ENCODE assay signal across 1 cellular context in the genomic region with DNA sequence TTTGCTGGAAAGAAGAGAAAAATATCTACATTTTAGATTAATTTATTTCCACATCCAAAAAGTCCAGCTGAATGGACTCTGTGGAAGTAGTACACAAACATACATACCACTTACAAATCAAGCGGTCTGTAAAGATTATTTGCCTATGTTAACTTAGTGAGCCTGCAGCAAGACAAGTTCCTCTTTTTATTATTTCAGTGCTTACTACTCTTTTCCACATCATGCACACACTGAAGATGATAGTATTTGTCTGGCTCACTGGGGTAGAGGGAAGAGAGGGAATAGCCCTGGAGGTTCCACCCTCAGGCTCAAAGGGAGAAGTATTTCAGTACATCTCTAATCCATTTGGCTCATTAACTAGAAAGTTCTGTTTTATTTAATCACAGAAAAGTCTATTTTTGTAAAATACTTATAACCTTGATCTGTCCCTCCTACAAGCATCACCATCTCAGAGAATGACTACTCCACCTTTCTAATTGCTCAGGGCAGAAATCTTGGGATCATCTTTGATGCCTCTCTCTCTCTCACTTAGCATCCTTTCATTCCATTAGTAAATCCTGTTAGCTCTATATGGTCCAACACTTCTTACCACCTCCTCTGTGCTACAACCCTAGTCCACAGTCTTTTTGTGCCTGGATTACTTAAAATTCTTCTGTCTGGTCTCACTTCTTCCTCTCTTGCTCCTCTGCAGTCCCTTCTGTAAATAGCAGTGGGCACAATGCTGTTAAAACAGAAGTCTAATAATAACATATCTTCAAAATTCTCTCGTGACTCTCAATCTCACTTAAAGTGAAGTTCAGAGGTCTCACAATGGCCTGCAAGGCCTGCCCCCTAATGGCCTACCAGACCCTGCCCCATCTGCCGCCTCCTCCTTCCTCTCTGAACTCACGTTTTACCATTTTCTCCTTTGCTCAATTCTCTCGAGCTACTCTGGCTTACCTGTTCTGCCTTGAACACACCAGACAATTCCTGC.
TF ChIP-seq lines count a peak whose summit lies in the region.

No MANE protein-coding gene starts in this region.

TF ChIP-seq in GM23338, 12 proteins besides CTCF, POLR2A, EP300 and RAD21 (continued from another document):
- no peak for TF ChIP-seq REST (IDR thresholded peaks at IDR 0.05; ENCODE audit: unreplicated experiment)
- TF ChIP-seq, protein P1, sequence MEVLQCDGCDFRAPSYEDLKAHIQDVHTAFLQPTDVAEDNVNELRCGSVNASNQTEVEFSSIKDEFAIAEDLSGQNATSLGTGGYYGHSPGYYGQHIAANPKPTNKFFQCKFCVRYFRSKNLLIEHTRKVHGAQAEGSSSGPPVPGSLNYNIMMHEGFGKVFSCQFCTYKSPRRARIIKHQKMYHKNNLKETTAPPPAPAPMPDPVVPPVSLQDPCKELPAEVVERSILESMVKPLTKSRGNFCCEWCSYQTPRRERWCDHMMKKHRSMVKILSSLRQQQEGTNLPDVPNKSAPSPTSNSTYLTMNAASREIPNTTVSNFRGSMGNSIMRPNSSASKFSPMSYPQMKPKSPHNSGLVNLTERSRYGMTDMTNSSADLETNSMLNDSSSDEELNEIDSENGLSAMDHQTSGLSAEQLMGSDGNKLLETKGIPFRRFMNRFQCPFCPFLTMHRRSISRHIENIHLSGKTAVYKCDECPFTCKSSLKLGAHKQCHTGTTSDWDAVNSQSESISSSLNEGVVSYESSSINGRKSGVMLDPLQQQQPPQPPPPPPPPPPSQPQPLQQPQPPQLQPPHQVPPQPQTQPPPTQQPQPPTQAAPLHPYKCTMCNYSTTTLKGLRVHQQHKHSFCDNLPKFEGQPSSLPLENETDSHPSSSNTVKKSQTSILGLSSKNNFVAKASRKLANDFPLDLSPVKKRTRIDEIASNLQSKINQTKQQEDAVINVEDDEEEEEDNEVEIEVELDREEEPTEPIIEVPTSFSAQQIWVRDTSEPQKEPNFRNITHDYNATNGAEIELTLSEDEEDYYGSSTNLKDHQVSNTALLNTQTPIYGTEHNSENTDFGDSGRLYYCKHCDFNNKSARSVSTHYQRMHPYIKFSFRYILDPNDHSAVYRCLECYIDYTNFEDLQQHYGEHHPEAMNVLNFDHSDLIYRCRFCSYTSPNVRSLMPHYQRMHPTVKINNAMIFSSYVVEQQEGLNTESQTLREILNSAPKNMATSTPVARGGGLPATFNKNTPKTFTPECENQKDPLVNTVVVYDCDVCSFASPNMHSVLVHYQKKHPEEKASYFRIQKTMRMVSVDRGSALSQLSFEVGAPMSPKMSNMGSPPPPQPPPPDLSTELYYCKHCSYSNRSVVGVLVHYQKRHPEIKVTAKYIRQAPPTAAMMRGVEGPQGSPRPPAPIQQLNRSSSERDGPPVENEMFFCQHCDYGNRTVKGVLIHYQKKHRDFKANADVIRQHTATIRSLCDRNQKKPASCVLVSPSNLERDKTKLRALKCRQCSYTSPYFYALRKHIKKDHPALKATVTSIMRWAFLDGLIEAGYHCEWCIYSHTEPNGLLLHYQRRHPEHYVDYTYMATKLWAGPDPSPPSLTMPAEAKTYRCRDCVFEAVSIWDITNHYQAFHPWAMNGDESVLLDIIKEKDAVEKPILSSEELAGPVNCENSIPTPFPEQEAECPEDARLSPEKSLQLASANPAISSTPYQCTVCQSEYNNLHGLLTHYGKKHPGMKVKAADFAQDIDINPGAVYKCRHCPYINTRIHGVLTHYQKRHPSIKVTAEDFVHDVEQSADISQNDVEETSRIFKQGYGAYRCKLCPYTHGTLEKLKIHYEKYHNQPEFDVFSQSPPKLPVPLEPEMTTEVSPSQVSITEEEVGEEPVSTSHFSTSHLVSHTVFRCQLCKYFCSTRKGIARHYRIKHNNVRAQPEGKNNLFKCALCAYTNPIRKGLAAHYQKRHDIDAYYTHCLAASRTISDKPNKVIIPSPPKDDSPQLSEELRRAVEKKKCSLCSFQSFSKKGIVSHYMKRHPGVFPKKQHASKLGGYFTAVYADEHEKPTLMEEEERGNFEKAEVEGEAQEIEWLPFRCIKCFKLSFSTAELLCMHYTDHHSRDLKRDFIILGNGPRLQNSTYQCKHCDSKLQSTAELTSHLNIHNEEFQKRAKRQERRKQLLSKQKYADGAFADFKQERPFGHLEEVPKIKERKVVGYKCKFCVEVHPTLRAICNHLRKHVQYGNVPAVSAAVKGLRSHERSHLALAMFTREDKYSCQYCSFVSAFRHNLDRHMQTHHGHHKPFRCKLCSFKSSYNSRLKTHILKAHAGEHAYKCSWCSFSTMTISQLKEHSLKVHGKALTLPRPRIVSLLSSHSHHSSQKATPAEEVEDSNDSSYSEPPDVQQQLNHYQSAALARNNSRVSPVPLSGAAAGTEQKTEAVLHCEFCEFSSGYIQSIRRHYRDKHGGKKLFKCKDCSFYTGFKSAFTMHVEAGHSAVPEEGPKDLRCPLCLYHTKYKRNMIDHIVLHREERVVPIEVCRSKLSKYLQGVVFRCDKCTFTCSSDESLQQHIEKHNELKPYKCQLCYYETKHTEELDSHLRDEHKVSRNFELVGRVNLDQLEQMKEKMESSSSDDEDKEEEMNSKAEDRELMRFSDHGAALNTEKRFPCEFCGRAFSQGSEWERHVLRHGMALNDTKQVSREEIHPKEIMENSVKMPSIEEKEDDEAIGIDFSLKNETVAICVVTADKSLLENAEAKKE (CRISPR knock-in tag; IDR thresholded peaks at IDR 0.05): no peak
- no peak for TF ChIP-seq EZH2 (IDR thresholded peaks at IDR 0.05; ENCODE audit: low read depth, unreplicated experiment)
- no peak for TF ChIP-seq NANOG (IDR thresholded peaks at IDR 0.05; ENCODE audit: borderline replicate concordance)
- no peak for TF ChIP-seq JUNB (IDR thresholded peaks at IDR 0.05; ENCODE audit: unreplicated experiment)
- TF ChIP-seq ZNF331 (CRISPR knock-in tag; IDR thresholded peaks at IDR 0.05; ENCODE audit: low read depth): no peak
- TF ChIP-seq EZH2phosphoT487 (IDR thresholded peaks at IDR 0.05; ENCODE audit: unreplicated experiment): no peak
- TF ChIP-seq ZNF114 (CRISPR knock-in tag; IDR thresholded peaks at IDR 0.05): no peak
TF ChIP-seq in GM23338: peak in this region for 0.
